Comparison of ENCODE assay signal across 12 cellular contexts in genomic region chr4:2958446-2958845, GRCh38. TPM values are rescaled to one million over a fixed set of nuclear protein-coding genes. Genes with fewer than 3 reads are reported as not detected.
DNase-seq lines count a peak whose midpoint lies in the region; ATAC-seq and TF ChIP-seq lines count a peak whose summit lies in the region.
"Had no signal": no experiment of that assay in that cellular context is flagged by ENCODE, and none has a peak within 500 bp of the region (broad histone marks: within the 10 kb centered on the region; RNA-seq: fewer than 3 reads in every experiment).

No MANE protein-coding gene starts in this region.

- peak; percentile 39 for DNase-seq in AG20443 (ENCODE audit: low spot score)
- DNase-seq in LNCaP clone FGC (ENCODE audit: low read depth): no peak
- no peak for DNase-seq in central memory CD8-positive, alpha-beta T cell (ENCODE audit: low spot score in 2 of 2)
- DNase-seq in mesothelial cell of epicardium (ENCODE audit: low spot score in 2 of 2, unreplicated experiment in 2 of 2): no peak
- DNase-seq in hippocampal formation (lab: John Stamatoyannopoulos, UW): no peak
- no peak for DNase-seq in NCI-H187 (lab: John Stamatoyannopoulos, UW)
- no peak for DNase-seq in stimulated activated CD4-positive, alpha-beta T cell treated with anti-CD3 and anti-CD28 coated beads, Interleukin-4, amount 100 ng/mL, for 24 hours
- DNase-seq: CD4-positive, alpha-beta T cell; NCI-H2029 treated with DMSO at 0.1 percent for 48 hours; stimulated activated CD4-positive, alpha-beta T cell treated with anti-CD3 and anti-CD28 coated beads, Interleukin-12 subunit alpha, Interleukin-12 subunit beta, amount 100 ng/mL, for 4 hours; stimulated activated CD8-positive, alpha-beta memory T cell treated with anti-CD3 and anti-CD28 coated beads, Interleukin-4, amount 100 ng/mL, for 48 hours had no signal

- H3K4me1 Mint-ChIP-seq in central memory CD8-positive, alpha-beta T cell: peaks cover 61% of the 10 kb centered on the region
- peaks cover 21% of the 10 kb centered on the region for H3K4me1 Mint-ChIP-seq in mesothelial cell of epicardium

- no peaks in the 10 kb centered on the region for H3K27me3 Mint-ChIP-seq in central memory CD8-positive, alpha-beta T cell
- H3K27me3 Mint-ChIP-seq in mesothelial cell of epicardium (ENCODE audit: low read depth): no peaks in the 10 kb centered on the region
- H3K27me3 Mint-ChIP-seq: CD4-positive, alpha-beta T cell had no signal

- no peak for TF ChIP-seq CTCF in LNCaP clone FGC (IDR thresholded peaks at IDR 0.05; ENCODE audit: control insufficient read depth, extremely low read depth, insufficient read depth)
- TF ChIP-seq CTCF in mesothelial cell of epicardium (IDR thresholded peaks at IDR 0.05; ENCODE audit: unreplicated experiment): no peak

- H3K4me3 Mint-ChIP-seq in central memory CD8-positive, alpha-beta T cell: no peak overlapping the region
- no peak overlapping the region for H3K4me3 Mint-ChIP-seq in mesothelial cell of epicardium

- peak overlapping the region; percentile 24 for H3K4me3 ChIP-seq in LNCaP clone FGC (ENCODE audit: low read depth, low read length)

- peaks cover 45% of the 10 kb centered on the region for H3K36me3 Mint-ChIP-seq in central memory CD8-positive, alpha-beta T cell (ENCODE audit: insufficient read depth)
- peaks cover 22% of the 10 kb centered on the region for H3K36me3 Mint-ChIP-seq in mesothelial cell of epicardium

- ATAC-seq in central memory CD8-positive, alpha-beta T cell (replicated peaks; ENCODE audit: extremely low read depth, poor library complexity, severe bottlenecking): no peak
- no peak for ATAC-seq in GM19455 (IDR thresholded peaks at IDR 0.05; ENCODE audit: unreplicated experiment)

- no peaks in the 10 kb centered on the region for H3K9me3 Mint-ChIP-seq in central memory CD8-positive, alpha-beta T cell
- no peaks in the 10 kb centered on the region for H3K9me3 Mint-ChIP-seq in mesothelial cell of epicardium
- H3K9me3 Mint-ChIP-seq: CD4-positive, alpha-beta T cell had no signal

- peak overlapping the region; percentile 72 for H3K27ac Mint-ChIP-seq in central memory CD8-positive, alpha-beta T cell (ENCODE audit: low read depth)
- H3K27ac Mint-ChIP-seq in mesothelial cell of epicardium: peak overlapping the region; percentile 11
- H3K27ac Mint-ChIP-seq: CD4-positive, alpha-beta T cell had no signal

RNA-seq across cellular contexts. Expression of gene NOP14, which starts 4.8 kb away (rescaled TPM):
- 27.3 to 30.5 TPM (median 28.5 TPM) in 3 replicates for total RNA-seq in mesothelial cell of epicardium

RNA-seq across cellular contexts. Expression of gene GRK4, which starts 4.9 kb away (rescaled TPM):
- total RNA-seq in mesothelial cell of epicardium: 16.2 to 18.4 TPM (median 18.3 TPM) in 3 replicates
